In the genomic region with DNA sequence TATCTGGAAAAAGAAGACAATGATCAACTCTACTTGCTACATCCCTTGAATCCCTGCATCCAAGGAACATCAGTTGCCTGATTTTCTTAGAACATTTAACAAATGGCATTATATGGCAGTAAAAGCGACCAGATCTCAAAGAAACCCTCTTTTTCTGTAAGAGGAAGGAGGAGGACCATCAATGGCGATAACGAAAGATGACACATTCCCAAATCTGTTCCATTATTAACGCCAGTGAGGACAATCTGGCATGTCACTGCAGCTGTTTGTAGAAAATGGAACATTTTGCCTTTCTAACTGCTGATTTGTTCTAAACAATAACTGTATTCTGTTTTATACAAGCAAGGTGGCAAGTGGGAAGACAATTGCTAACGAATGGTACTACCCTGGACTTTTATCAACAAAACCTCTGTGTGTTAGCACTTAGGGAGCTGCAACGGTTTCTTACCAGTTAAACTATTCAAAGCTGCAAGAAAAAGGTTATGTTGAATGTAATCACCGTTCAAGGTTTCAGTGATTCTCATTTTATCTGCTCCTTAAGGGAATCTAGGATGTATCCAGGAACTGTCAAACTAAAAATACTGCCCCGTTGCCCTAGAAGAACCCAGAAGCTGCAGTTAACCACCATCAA, we compare ENCODE assay signal across 10 cellular contexts.
A peak's percentile ranks its signal among the peaks of the same experiment; 100 is the strongest.
DNase-seq lines count a peak whose midpoint lies in the region; ATAC-seq lines count a peak whose summit lies in the region.
"Had no signal": no experiment of that assay in that cellular context is flagged by ENCODE, and none has a peak within 500 bp of the region (broad histone marks: within the 10 kb centered on the region; RNA-seq: fewer than 3 reads in every experiment).

No MANE protein-coding gene starts in this region.

- H3K9me3 ChIP-seq in aorta (ENCODE audit: control insufficient read depth, low read length), result no peaks in the 10 kb centered on the region

- H3K27me3 ChIP-seq in aorta (ENCODE audit: control insufficient read depth in 1 of 2, insufficient read depth in 2 of 2, low read length in 1 of 2), result no peaks in the 10 kb centered on the region

- intact Hi-C loops in aorta (cut with DNase I), result no loop called here

- peaks cover 6 to 11% of the 10 kb centered on the region in 2 donors for H3K36me3 ChIP-seq in aorta (ENCODE audit: control insufficient read depth in 1 of 2, insufficient read depth in 2 of 2, low read length in 1 of 2)

- 87 to 89% methylated on average over 8 of the region's 8 CpGs for WGBS in aorta, 2 donors

- ATAC-seq in GM18511 (IDR thresholded peaks at IDR 0.05; ENCODE audit: unreplicated experiment) (peak; percentile 14), HG02798 (IDR thresholded peaks at IDR 0.05; ENCODE audit: poor library complexity, unreplicated experiment) (peak; percentile 8), aorta (ENCODE audit: low FRiP score) (no peak)

- H3K4me1 ChIP-seq in aorta (ENCODE audit: control insufficient read depth in 1 of 2, insufficient read depth in 2 of 2, low read length in 2 of 2), result no peaks in the 10 kb centered on the region

- H3K4me3 ChIP-seq in aorta (ENCODE audit: low read length in 2 of 2), result no peak overlapping the region

- DNase-seq in retina (peak; percentile 69), GM19238 (ENCODE audit: insufficient read length, low spot score) (no peak), aorta (no peak)
- DNase-seq in activated naive CD4-positive, alpha-beta T cell treated with anti-CD3 and anti-CD28 coated beads, Interleukin-2, amount 50 U/mL, for 16 hours, result no peak
- DNase-seq: HFFc6, KG1, SIG-M5 had no signal

- H3K27ac ChIP-seq in cingulate gyrus (ENCODE audit: low read depth, low read length), result peak overlapping the region; percentile 87
- no peak overlapping the region for H3K27ac ChIP-seq in aorta (ENCODE audit: low read depth in 1 of 2, low read length in 2 of 2)
